Comparison of ENCODE assay signal across 1 cellular context in the genomic region with DNA sequence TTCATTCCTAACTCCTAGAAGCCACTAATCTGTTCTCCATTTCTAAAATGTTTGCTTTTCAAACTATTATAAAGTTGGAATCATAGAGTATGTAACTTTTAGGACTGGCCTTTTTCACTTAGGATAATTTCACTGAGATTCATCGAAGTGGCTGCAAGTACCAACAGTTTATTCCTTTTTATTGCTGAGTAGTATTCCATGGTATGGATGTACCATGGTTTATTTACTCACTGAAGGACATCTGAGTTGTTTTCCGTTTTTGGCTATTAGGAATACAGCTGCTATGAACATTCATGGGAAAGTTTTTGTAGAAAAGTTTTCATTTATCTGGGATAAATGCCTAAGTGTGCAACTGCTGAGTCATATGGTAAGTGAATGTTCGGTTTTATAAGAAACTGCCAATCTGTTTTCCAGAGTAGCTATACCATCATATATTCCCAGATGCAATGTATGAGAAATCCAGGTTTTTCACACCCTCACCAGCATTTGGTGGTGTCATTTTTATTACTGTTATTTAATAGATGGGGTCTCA.
A peak's percentile ranks its signal among the peaks of the same experiment; 100 is the strongest.
TF ChIP-seq lines count a peak whose summit lies in the region.

No MANE protein-coding gene starts in this region.

TF ChIP-seq in K562, 482 proteins besides CTCF, POLR2A, EP300 and RAD21 (continued from another document):
- TF ChIP-seq VEZF1 (CRISPR knock-in tag; IDR thresholded peaks at IDR 0.05) = no peak
- TF ChIP-seq RHOXF2B (CRISPR knock-in tag; conservative IDR thresholded peaks at IDR 0.05) = no peak
- TF ChIP-seq ZNF436 (CRISPR knock-in tag; IDR thresholded peaks at IDR 0.05) = no peak
- no peak for TF ChIP-seq LEF1 (IDR thresholded peaks at IDR 0.05)
- TF ChIP-seq TBP (optimal IDR thresholded peaks at IDR 0.05; ENCODE audit: low read depth, low read length) = no peak
- no peak for TF ChIP-seq EWSR1 (IDR thresholded peaks at IDR 0.05; ENCODE audit: borderline replicate concordance, low read depth, partially characterized antibody)
- TF ChIP-seq KDM4B (IDR thresholded peaks at IDR 0.05; ENCODE audit: borderline replicate concordance in 2 of 2, low read depth in 1 of 2) = no peak
- TF ChIP-seq NFE2L1 (tag; IDR thresholded peaks at IDR 0.05; ENCODE audit: borderline replicate concordance, low read depth) = 0 out of 2 replicates have a peak, but pooled peaks have one; percentile 16
- no peak for TF ChIP-seq ILF3 (IDR thresholded peaks at IDR 0.05; ENCODE audit: borderline replicate concordance)
- TF ChIP-seq ZNF316 (IDR thresholded peaks at IDR 0.05) = peak; percentile 40
TF ChIP-seq in K562: peak in this region for 5.
